23 cellular contexts compared by ENCODE assay signal in genomic region chr4:121861427-121861826, GRCh38. TPM values are rescaled to one million over a fixed set of nuclear protein-coding genes. Genes with fewer than 3 reads are reported as not detected.
DNase-seq lines count a peak whose midpoint lies in the region; ATAC-seq, FAIRE-seq and TF ChIP-seq lines count a peak whose summit lies in the region.
"Had no signal": no experiment of that assay in that cellular context is flagged by ENCODE, and none has a peak within 500 bp of the region (broad histone marks: within the 10 kb centered on the region; RNA-seq: fewer than 3 reads in every experiment).

No MANE protein-coding gene starts in this region.

- H3K36me3 ChIP-seq in kidney (ENCODE audit: control insufficient read depth in 1 of 2, insufficient read depth in 2 of 2, low read length in 2 of 2) = peaks cover 3 to 9% of the 10 kb centered on the region in 2 donors
- no peaks in the 10 kb centered on the region for H3K36me3 ChIP-seq in mucosa of descending colon (ENCODE audit: low read depth)
- peaks cover 0 to under 1% (median 0%) of the 10 kb centered on the region in 4 donors for H3K36me3 ChIP-seq in transverse colon

- no peak overlapping the region for H3K27ac ChIP-seq in kidney (ENCODE audit: low read depth in 2 of 2, low read length in 2 of 2)
- H3K27ac ChIP-seq in transverse colon = no peak overlapping the region
- H3K27ac ChIP-seq: BLaER1 had no signal

- DNase-seq in erythroblast (lab: John Stamatoyannopoulos, UW) = peak; percentile 23 to 38
- no peak for DNase-seq in kidney
- DNase-seq in mucosa of descending colon = peak in 1 of 3 donors; percentile 10
- peak; percentile 12 for DNase-seq in transverse colon
- no peak for DNase-seq in COLO668 (lab: John Stamatoyannopoulos, UW; ENCODE audit: unreplicated experiment)
- no peak for DNase-seq in activated CD4-positive, CD25-positive, alpha-beta regulatory T cell treated with anti-CD3 and anti-CD28 coated beads, Interleukin-2, amount 50 U/mL, for 72 hours
- DNase-seq in activated gamma-delta T cell treated with Interleukin-2 at 50 U/mL for 16 hours = no peak
- DNase-seq in activated CD4-positive, CD25-positive, alpha-beta regulatory T cell (lab: John Stamatoyannopoulos, UW) = no peak
- DNase-seq: 8988T; ACHN; BE2C; C1 segment of cervical spinal cord; Caco-2; Calu3; CD4-positive, alpha-beta memory T cell; CD4-positive, CD25-positive, alpha-beta regulatory T cell; CD8-positive, alpha-beta memory T cell; DMS79 treated with DMSO at 0.1 percent for 48 hours; GF-D8 had no signal

- no peaks in the 10 kb centered on the region for H3K9me3 ChIP-seq in kidney (ENCODE audit: control insufficient read depth in 1 of 2, low read length in 2 of 2)
- no peaks in the 10 kb centered on the region for H3K9me3 ChIP-seq in mucosa of descending colon
- no peaks in the 10 kb centered on the region for H3K9me3 ChIP-seq in transverse colon
- H3K9me3 ChIP-seq: BE2C, BLaER1, Caco-2 had no signal

- ATAC-seq in mucosa of descending colon = peak; percentile 37

- H3K27me3 ChIP-seq in transverse colon = no peaks in the 10 kb centered on the region
- H3K27me3 ChIP-seq: BE2C, BLaER1 had no signal

- no peak for TF ChIP-seq EP300 in transverse colon (IDR thresholded peaks at IDR 0.05; ENCODE audit: low read depth)

- intact Hi-C loops in kidney (cut with DNase I) (no loop called here), mucosa of descending colon (cut with DNase I, micrococcal nuclease) (no loop called here), transverse colon (cut with DNase I; ENCODE audit: low total_unique reads) (no loop called here)

- H3K4me3 ChIP-seq in kidney (ENCODE audit: low read length in 2 of 2) (no peak overlapping the region), mucosa of descending colon (no peak overlapping the region), transverse colon (no peak overlapping the region)
- H3K4me3 ChIP-seq: BLaER1 had no signal

- WGBS in transverse colon (ENCODE audit: low coverage in 1 of 2), 2 donors = 55 to 78% methylated on average over 2 of the region's 2 CpGs

- TF ChIP-seq POLR2A in erythroblast (IDR thresholded peaks at IDR 0.05; ENCODE audit: low read length) (no peak), transverse colon (IDR thresholded peaks at IDR 0.05) (no peak)

- FAIRE-seq in kidney (lab: Jason Lieb, UNC) = peak; percentile 82
- FAIRE-seq: D721Med, GM12891, GM18507 had no signal

- TF ChIP-seq CTCF in kidney (IDR thresholded peaks at IDR 0.05; ENCODE audit: borderline replicate concordance, extremely low read depth, insufficient read depth) (no peak), mucosa of descending colon (IDR thresholded peaks at IDR 0.05) (no peak), transverse colon (IDR thresholded peaks at IDR 0.05) (no peak)

- in situ Hi-C loops in transverse colon (cut with MboI; ENCODE audit: low pct_ligation_motif_present in 1 of 4, low pct_unique_long_range_greater_than_20kb in 1 of 4, low sequenced_read_pairs in 3 of 4) = no loop called here

- H3K9ac ChIP-seq in kidney (ENCODE audit: low read length in 2 of 2) = no peak overlapping the region
- H3K9ac ChIP-seq: BLaER1 had no signal

- H3K4me1 ChIP-seq in kidney (ENCODE audit: control insufficient read depth in 1 of 2, insufficient read depth in 1 of 2, low read depth in 1 of 2, low read length in 2 of 2) (no peaks in the 10 kb centered on the region), mucosa of descending colon (ENCODE audit: low read depth) (no peaks in the 10 kb centered on the region), transverse colon (no peaks in the 10 kb centered on the region)
- H3K4me1 ChIP-seq: BE2C, BLaER1, Caco-2 had no signal

RNA-seq across cellular contexts. Expression of gene BBS7, which starts 8.8 kb away (rescaled TPM):
- total RNA-seq in kidney (14.5 TPM), mucosa of descending colon (10 to 100 TPM in 2 of 3 donors, 1 to 10 TPM in 1; 9.4 to 19.6 (median 13.5) TPM), transverse colon (10 to 100 TPM; 12.6 to 17.6 (median 14.0) TPM)
- polyA plus RNA-seq in kidney (ENCODE audit: insufficient read depth, low read depth, low replicate concordance) = 8.0 TPM

RNA-seq across cellular contexts. Expression of gene CCNA2, which starts 37.7 kb away (rescaled TPM):
- total RNA-seq in kidney = 1.4 TPM
- polyA plus RNA-seq in kidney (ENCODE audit: insufficient read depth, low read depth, low replicate concordance) = 0.71 TPM
- total RNA-seq in mucosa of descending colon = 10 to 100 TPM in 1 of 3 donors, 1 to 10 TPM in 2; 2.8 to 18.9 (median 4.0) TPM
- total RNA-seq in transverse colon = 10 to 100 TPM in 1 of 4 donors, 1 to 10 TPM in 2, not detected in 1; 2.4 to 16.9 (median 3.3) TPM

Comparison
In these comparisons a context has a peak if more than half of its experiments do, and no peak if none do; other contexts are left out.
1. DNase-seq: peak in erythroblast (2 of 2) and transverse colon (single experiment); none in kidney (single experiment), COLO668 (single experiment), activated CD4-positive, CD25-positive, alpha-beta regulatory T cell treated with anti-CD3 and anti-CD28 coated beads, Interleukin-2, amount 50 U/mL, for 72 hours (single experiment), activated gamma-delta T cell treated with Interleukin-2 at 50 U/mL for 16 hours (single experiment) and activated CD4-positive, CD25-positive, alpha-beta regulatory T cell (0 of 4).